In genomic region chr2:1910562-1911256, GRCh38 we compare ENCODE assay signal across 14 cellular contexts.
DNase-seq lines count a peak whose midpoint lies in the region; ATAC-seq and TF ChIP-seq lines count a peak whose summit lies in the region.
"Had no signal": no experiment of that assay in that cellular context is flagged by ENCODE, and none has a peak within 500 bp of the region (broad histone marks: within the 10 kb centered on the region; RNA-seq: fewer than 3 reads in every experiment).

No MANE protein-coding gene starts in this region.

- peak; percentile 19 for DNase-seq in NCI-H2227 (lab: John Stamatoyannopoulos, UW; ENCODE audit: unreplicated experiment)
- no peak for DNase-seq in NCI-H2227 treated with DMSO at 0.1 percent for 48 hours (lab: John Stamatoyannopoulos, UW)
- DNase-seq in glutamatergic neuron = no peak
- no peak for DNase-seq in smooth muscle cell (lab: John Stamatoyannopoulos, UW; ENCODE audit: unreplicated experiment)
- no peak for DNase-seq in HK-2 (ENCODE audit: unreplicated experiment)
- DNase-seq in DMS53 treated with DMSO at 0.1 percent for 48 hours (lab: John Stamatoyannopoulos, UW; ENCODE audit: unreplicated experiment) = no peak
- DNase-seq: activated naive CD4-positive, alpha-beta T cell treated with anti-CD3 and anti-CD28 coated beads, Interleukin-2, amount 50 U/mL, for 16 hours; MV-4-11; stimulated activated naive B cell treated with anti-CD40 and anti-IgM and Interleukin-4, amounts not matched to agents 10 μg/mL and 1 μg/mL and 100 μg/mL, for 72 hours had no signal

- no peak overlapping the region for H3K4me3 ChIP-seq in OCI-LY3 (ENCODE audit: low read length)
- no peak overlapping the region for H3K4me3 ChIP-seq in smooth muscle cell
- H3K4me3 ChIP-seq: GM12878, lung had no signal

- H3K4me2 ChIP-seq in OCI-LY3 (ENCODE audit: low read length) (no peak overlapping the region), smooth muscle cell (no peak overlapping the region)

- no peaks in the 10 kb centered on the region for H3K4me1 ChIP-seq in OCI-LY3 (ENCODE audit: low read length)
- H3K4me1 ChIP-seq in smooth muscle cell (ENCODE audit: low read depth) = no peaks in the 10 kb centered on the region

- peaks cover 2% of the 10 kb centered on the region for H3K27me3 Mint-ChIP-seq in glutamatergic neuron (ENCODE audit: unreplicated experiment)

- no peaks in the 10 kb centered on the region for H3F3A ChIP-seq in smooth muscle cell (ENCODE audit: low read depth)

- no peaks in the 10 kb centered on the region for H3K36me3 Mint-ChIP-seq in glutamatergic neuron (ENCODE audit: unreplicated experiment)
- H3K36me3 Mint-ChIP-seq: stimulated activated naive B cell treated with anti-CD40 and anti-IgM and Interleukin-4, amounts not matched to agents 10 μg/mL and 1 μg/mL and 100 μg/mL, for 72 hours had no signal

- WGBS in smooth muscle cell (ENCODE audit: low lambda C conversion rate) = 78% methylated on average over 14 of the region's 14 CpGs

- peak overlapping the region; percentile 24 for H3K27ac Mint-ChIP-seq in glutamatergic neuron (ENCODE audit: unreplicated experiment)
- H3K27ac Mint-ChIP-seq: stimulated activated naive B cell treated with anti-CD40 and anti-IgM and Interleukin-4, amounts not matched to agents 10 μg/mL and 1 μg/mL and 100 μg/mL, for 72 hours had no signal

- no peaks in the 10 kb centered on the region for H3K79me2 ChIP-seq in OCI-LY3 (ENCODE audit: low read length)
- no peaks in the 10 kb centered on the region for H3K79me2 ChIP-seq in smooth muscle cell (ENCODE audit: low read depth)

- H3K27ac ChIP-seq in OCI-LY3 (ENCODE audit: low read length) = no peak overlapping the region
- H3K27ac ChIP-seq in smooth muscle cell (ENCODE audit: low read depth) = no peak overlapping the region
- H3K27ac ChIP-seq: epithelial cell of prostate had no signal

- H3K4me3 Mint-ChIP-seq in glutamatergic neuron (ENCODE audit: unreplicated experiment) = no peak overlapping the region
- H3K4me3 Mint-ChIP-seq: stimulated activated naive B cell treated with anti-CD40 and anti-IgM and Interleukin-4, amounts not matched to agents 10 μg/mL and 1 μg/mL and 100 μg/mL, for 72 hours had no signal

- H3K9ac ChIP-seq in OCI-LY3 (ENCODE audit: low read length) (no peak overlapping the region), smooth muscle cell (ENCODE audit: low read depth) (no peak overlapping the region)

- H3K4me1 Mint-ChIP-seq in glutamatergic neuron (ENCODE audit: low read depth, unreplicated experiment) = peaks cover 22% of the 10 kb centered on the region

- no peak for ATAC-seq in GM19395 (IDR thresholded peaks at IDR 0.05; ENCODE audit: unreplicated experiment)
- ATAC-seq: GM12878; stimulated activated naive B cell treated with anti-CD40 and anti-IgM and Interleukin-4, amounts not matched to agents 10 μg/mL and 1 μg/mL and 100 μg/mL, for 72 hours had no signal

- H2AFZ ChIP-seq in OCI-LY3 (ENCODE audit: low read depth, low read length) (no peak overlapping the region), smooth muscle cell (ENCODE audit: low read depth) (no peak overlapping the region)

- no peaks in the 10 kb centered on the region for H3K9me3 ChIP-seq in OCI-LY3 (ENCODE audit: insufficient read depth, low read length)
- no peaks in the 10 kb centered on the region for H3K9me3 ChIP-seq in smooth muscle cell (replicated peaks; ENCODE audit: low read depth)

- H3K36me3 ChIP-seq in OCI-LY3 (replicated peaks; ENCODE audit: low read depth, low read length) (no peaks in the 10 kb centered on the region), smooth muscle cell (ENCODE audit: low read depth) (no peaks in the 10 kb centered on the region)

- H3K27me3 ChIP-seq in OCI-LY3 (ENCODE audit: low read depth, low read length) (peaks cover 21% of the 10 kb centered on the region), smooth muscle cell (ENCODE audit: low read depth) (no peaks in the 10 kb centered on the region)

- no peaks in the 10 kb centered on the region for H4K20me1 ChIP-seq in OCI-LY3 (ENCODE audit: insufficient read depth, low read length)
- H4K20me1 ChIP-seq in smooth muscle cell (ENCODE audit: low read depth) = no peaks in the 10 kb centered on the region

- H3K9me3 Mint-ChIP-seq in glutamatergic neuron (ENCODE audit: unreplicated experiment) = peaks cover 3% of the 10 kb centered on the region
- H3K9me3 Mint-ChIP-seq: stimulated activated naive B cell treated with anti-CD40 and anti-IgM and Interleukin-4, amounts not matched to agents 10 μg/mL and 1 μg/mL and 100 μg/mL, for 72 hours had no signal

- TF ChIP-seq CTCF in OCI-LY3 (IDR thresholded peaks at IDR 0.05; ENCODE audit: low read depth, low read length) (peak; percentile 13; the same call in 1 of the 2 replicates), glutamatergic neuron (IDR thresholded peaks at IDR 0.05; ENCODE audit: partially characterized antibody, unreplicated experiment) (no peak), smooth muscle cell (IDR thresholded peaks at IDR 0.05; ENCODE audit: borderline replicate concordance, insufficient read depth, poor library complexity, severe bottlenecking) (peak; percentile 5)
